In the genomic region with DNA sequence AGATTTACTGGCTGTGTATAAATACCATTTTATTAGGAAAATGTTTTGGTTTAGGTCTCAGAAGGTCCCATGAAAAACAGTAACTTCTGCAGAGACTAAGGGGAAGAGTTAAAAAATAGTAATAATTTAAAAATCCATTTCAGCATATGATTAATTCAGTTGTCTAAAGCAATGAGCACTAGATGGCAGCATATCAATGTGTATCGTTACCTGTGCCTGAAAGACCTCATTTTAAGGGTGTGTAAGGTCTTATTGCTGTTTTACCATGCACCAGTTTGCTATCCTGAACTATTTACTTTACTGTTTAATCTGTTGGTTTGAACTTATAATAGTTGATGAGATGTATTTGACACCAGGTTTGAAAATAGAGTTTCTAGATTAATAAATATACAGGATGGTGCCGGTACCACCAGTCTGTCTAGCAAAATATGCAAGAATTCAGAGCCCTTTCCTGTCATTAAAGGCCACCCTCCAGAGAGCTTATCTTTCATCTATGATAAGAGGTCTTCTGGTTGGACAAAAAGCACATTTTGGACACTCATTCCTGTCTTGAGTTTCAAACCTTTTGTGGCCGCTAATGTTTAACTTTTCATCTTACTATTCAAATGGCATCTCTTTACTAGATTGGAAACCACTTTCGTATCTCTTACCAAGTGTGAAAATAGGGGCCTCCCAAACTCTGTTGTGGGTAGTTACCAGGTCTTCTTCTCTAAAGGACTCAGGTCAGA, we compare ENCODE assay signal across 8 cellular contexts. TPM values are rescaled to one million over a fixed set of nuclear protein-coding genes. Genes with fewer than 3 reads are reported as not detected.
DNase-seq lines count a peak whose midpoint lies in the region; ATAC-seq and TF ChIP-seq lines count a peak whose summit lies in the region.

No MANE protein-coding gene starts in this region.

- H3K9me3 ChIP-seq in cardiac muscle cell (ENCODE audit: low read depth) = no peaks in the 10 kb centered on the region
- no peaks in the 10 kb centered on the region for H3K9me3 ChIP-seq in endocrine pancreas (ENCODE audit: control insufficient read depth, low read length)
- no peaks in the 10 kb centered on the region for H3K9me3 ChIP-seq in neuronal stem cell (replicated peaks in 1 of 2; ENCODE audit: control insufficient read depth in 2 of 2, insufficient read depth in 1 of 2, low read depth in 1 of 2, low read length in 2 of 2)

- no peak overlapping the region for H4K8ac ChIP-seq in neuronal stem cell (ENCODE audit: low read depth, low read length)

- no peak overlapping the region for H3K4me2 ChIP-seq in neuronal stem cell (ENCODE audit: insufficient read depth, low read length, poor library complexity, severe bottlenecking)

- H3K36me3 Mint-ChIP-seq in naive thymus-derived CD8-positive, alpha-beta T cell = no peaks in the 10 kb centered on the region

- WGBS in neuronal stem cell (ENCODE audit: extremely low coverage in 2 of 2, insufficient read length in 2 of 2, insufficient replicate concordance in 1 of 2), 2 donors = no CpG with 5 or more reads among the region's 4 CpGs

- no peak overlapping the region for H3K18ac ChIP-seq in neuronal stem cell (ENCODE audit: low read length)

- H3K36me3 ChIP-seq in cardiac muscle cell (no peaks in the 10 kb centered on the region), endocrine pancreas (ENCODE audit: control insufficient read depth, insufficient read depth, low read length) (no peaks in the 10 kb centered on the region), neuronal stem cell (replicated peaks in 1 of 2; ENCODE audit: control insufficient read depth in 2 of 2, insufficient read depth in 2 of 2, low read length in 2 of 2) (no peaks in the 10 kb centered on the region)

- H3K79me1 ChIP-seq in neuronal stem cell (ENCODE audit: low read depth, low read length) = no peaks in the 10 kb centered on the region

- H2AK5ac ChIP-seq in neuronal stem cell (ENCODE audit: low read depth, low read length) = no peak overlapping the region

- ATAC-seq in Right ventricle myocardium inferior = no peak
- ATAC-seq in GM21825 (IDR thresholded peaks at IDR 0.05; ENCODE audit: unreplicated experiment) = peak; percentile 88
- peak; percentile 72 to 74 for ATAC-seq in naive thymus-derived CD8-positive, alpha-beta T cell

- H3K27me3 ChIP-seq in cardiac muscle cell (no peaks in the 10 kb centered on the region), endocrine pancreas (ENCODE audit: control insufficient read depth, insufficient read depth, low read length) (no peaks in the 10 kb centered on the region), neuronal stem cell (ENCODE audit: control insufficient read depth in 3 of 3, insufficient read depth in 3 of 3, low read depth in 1 of 3, low read length in 3 of 3) (no peaks in the 10 kb centered on the region)

- no peak overlapping the region for H3K9ac ChIP-seq in endocrine pancreas (ENCODE audit: control insufficient read depth, insufficient read depth, low read length)
- no peak overlapping the region for H3K9ac ChIP-seq in neuronal stem cell (ENCODE audit: low read depth, low read length, poor library complexity)

- intact Hi-C loops in Right ventricle myocardium inferior (cut with DNase I) = loop anchor here (5.0 kb wide), 1 partner anchor 811 kb away; no protein-coding TSS in a partner anchor

- no peak overlapping the region for H3K4me3 Mint-ChIP-seq in naive thymus-derived CD8-positive, alpha-beta T cell

- H4K91ac ChIP-seq in neuronal stem cell (ENCODE audit: low read depth, low read length, poor library complexity) = no peak overlapping the region

- H2BK15ac ChIP-seq in neuronal stem cell (ENCODE audit: low read length) = no peak overlapping the region

- no peaks in the 10 kb centered on the region for H3K27me3 Mint-ChIP-seq in naive thymus-derived CD8-positive, alpha-beta T cell

- H3K4me3 ChIP-seq in cardiac muscle cell (no peak overlapping the region), endocrine pancreas (ENCODE audit: control insufficient read depth, insufficient read depth, low read length) (peak overlapping the region; percentile 18), neuronal stem cell (ENCODE audit: low read length in 2 of 2) (no peak overlapping the region)

- H3K4me1 ChIP-seq in cardiac muscle cell (ENCODE audit: low read depth) = no peaks in the 10 kb centered on the region
- H3K4me1 ChIP-seq in endocrine pancreas (ENCODE audit: control insufficient read depth, insufficient read depth, low read length) = peaks cover 6% of the 10 kb centered on the region
- peaks cover 0 to 2% of the 10 kb centered on the region in 2 donors for H3K4me1 ChIP-seq in neuronal stem cell (ENCODE audit: control insufficient read depth in 2 of 2, insufficient read depth in 1 of 2, low read depth in 1 of 2, low read length in 2 of 2)

- TF ChIP-seq CTCF in cardiac muscle cell (IDR thresholded peaks at IDR 0.05; ENCODE audit: low read depth, low read length) = peak; percentile 55

- H3K14ac ChIP-seq in neuronal stem cell (ENCODE audit: low read length) = no peak overlapping the region

- H3K4me1 Mint-ChIP-seq in naive thymus-derived CD8-positive, alpha-beta T cell = peaks cover 0 to 5% (median 0%) of the 10 kb centered on the region in 4 donors

- no peaks in the 10 kb centered on the region for H3K9me3 Mint-ChIP-seq in naive thymus-derived CD8-positive, alpha-beta T cell

- H3K23ac ChIP-seq in neuronal stem cell (ENCODE audit: low read depth, low read length, poor library complexity) = no peak overlapping the region

- H2BK5ac ChIP-seq in neuronal stem cell (ENCODE audit: low read length) = no peak overlapping the region

- H3K27ac Mint-ChIP-seq in naive thymus-derived CD8-positive, alpha-beta T cell = no peak overlapping the region

- no peak overlapping the region for H3K4ac ChIP-seq in neuronal stem cell (ENCODE audit: low read length)

- in situ Hi-C loops in KBM-7 (cut with MboI; ENCODE audit: low pct_unique_long_range_greater_than_20kb, low sequenced_read_pairs) = no loop called here

- H3K27ac ChIP-seq in cardiac muscle cell (no peak overlapping the region), neuronal stem cell (replicated peaks; ENCODE audit: low read length) (no peak overlapping the region)

- no peak overlapping the region for H2BK120ac ChIP-seq in neuronal stem cell (ENCODE audit: low read depth, low read length)

- no peak overlapping the region for H2AFZ ChIP-seq in neuronal stem cell (ENCODE audit: low read length)

- DNase-seq in cardiac muscle cell (ENCODE audit: low read depth in 1 of 2, low spot score in 1 of 2) (peak; percentile 51 to 81), Right ventricle myocardium inferior (ENCODE audit: missing footprints) (no peak), KBM-7 (peak; percentile 38), RPMI7951 (ENCODE audit: low read depth) (peak; percentile 47), neuronal stem cell (ENCODE audit: low spot score) (no peak)
- DNase-seq in naive thymus-derived CD8-positive, alpha-beta T cell = peak in 5 of 10 donors; percentile 4 to 50 (median 45)

- POLR2A ChIA-PET in naive thymus-derived CD8-positive, alpha-beta T cell (lab: Charles Lee) = no interaction called here

- no peak overlapping the region for H2BK12ac ChIP-seq in neuronal stem cell (ENCODE audit: low read length)

RNA-seq across cellular contexts. Expression of gene AHI1, which starts 8.9 kb away (rescaled TPM):
- total RNA-seq in cardiac muscle cell = 2.7 and 17.1 TPM in 2 replicates
- 18.4 and 27.7 TPM in 2 replicates for polyA plus RNA-seq in cardiac muscle cell
- total RNA-seq in Right ventricle myocardium inferior = 9.2 TPM
- total RNA-seq in RPMI7951 (2014; rRNA removed; shearing (Covaris generic)) = 10.8 and 22.9 TPM in 2 replicates
- 10 to 100 TPM; 16.0 to 16.1 TPM for total RNA-seq in naive thymus-derived CD8-positive, alpha-beta T cell
- 1 to 10 TPM; 2.3 to 4.9 (median 3.5) TPM for polyA plus RNA-seq in naive thymus-derived CD8-positive, alpha-beta T cell
- polyA plus RNA-seq in neuronal stem cell (2013, experiment 1 of 2) = 29.6 TPM
- 33.0 TPM for polyA plus RNA-seq in neuronal stem cell (2013, experiment 2 of 2)

Comparison
In these comparisons a context has a peak if more than half of its experiments do, and no peak if none do; other contexts are left out.
1. DNase-seq: peak in cardiac muscle cell (2 of 2), KBM-7 (single experiment) and RPMI7951 (single experiment); none in Right ventricle myocardium inferior (single experiment) and neuronal stem cell (single experiment).